8 cellular contexts compared by ENCODE assay signal in the genomic region with DNA sequence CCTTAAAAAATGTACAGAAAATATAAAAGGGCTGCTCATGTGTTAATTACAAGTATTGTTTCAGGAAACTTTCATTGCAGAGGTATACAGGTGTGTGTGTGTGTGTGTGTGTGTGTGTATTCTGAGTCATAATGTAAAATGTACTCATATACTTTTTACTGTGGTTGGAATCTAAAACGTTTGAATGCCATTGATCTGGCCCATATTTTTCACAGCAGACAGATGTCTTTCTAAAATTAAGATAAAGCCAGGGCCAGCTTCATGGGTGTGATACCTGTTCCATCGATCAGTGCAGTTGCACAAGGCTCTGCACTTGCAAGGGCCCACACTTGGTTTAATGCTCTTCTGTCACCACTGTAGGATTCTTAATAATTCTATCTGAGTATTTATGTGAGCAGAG.
DNase-seq lines count a peak whose midpoint lies in the region; ATAC-seq, FAIRE-seq and TF ChIP-seq lines count a peak whose summit lies in the region.

No MANE protein-coding gene starts in this region.

- peaks cover 0 to 2% of the 10 kb centered on the region in 2 donors for H3K27me3 Mint-ChIP-seq in CD4-positive, alpha-beta memory T cell
- H3K27me3 Mint-ChIP-seq in glutamatergic neuron (ENCODE audit: unreplicated experiment) (no peaks in the 10 kb centered on the region), Caco-2 (ENCODE audit: insufficient read depth, unreplicated experiment) (no peaks in the 10 kb centered on the region)

- intact Hi-C loops in CD4-positive, alpha-beta memory T cell (cut with micrococcal nuclease), result loop anchor here (10.0 kb wide), 1 partner anchor 62 kb away; no protein-coding TSS in a partner anchor
- intact Hi-C loops in body of pancreas (cut with DNase I) (no loop called here), Caco-2 (cut with micrococcal nuclease; ENCODE audit: unreplicated experiment) (no loop called here)

- DNase-seq in CD4-positive, alpha-beta memory T cell, result no peak
- no peak for DNase-seq in glutamatergic neuron
- DNase-seq in body of pancreas, result no peak
- no peak for DNase-seq in frontal cortex (ENCODE audit: low spot score in 2 of 2)
- DNase-seq in Caco-2, result no peak
- no peak for DNase-seq in cerebellum (ENCODE audit: low spot score)

- H3K27me3 ChIP-seq in CD4-positive, alpha-beta memory T cell (ENCODE audit: insufficient read depth, low read length), result no peaks in the 10 kb centered on the region
- H3K27me3 ChIP-seq in body of pancreas (no peaks in the 10 kb centered on the region), Caco-2 (replicated peaks; ENCODE audit: control insufficient read depth, insufficient read depth, low read length) (no peaks in the 10 kb centered on the region)

- H3K4me1 ChIP-seq in CD4-positive, alpha-beta memory T cell (ENCODE audit: insufficient read depth, low read length), result peaks cover 21% of the 10 kb centered on the region
- H3K4me1 ChIP-seq in body of pancreas (peaks cover 3% of the 10 kb centered on the region), Caco-2 (0 out of 2 replicates have a peak, but pooled peaks cover 8% of the 10 kb centered on the region)

- H3K27ac Mint-ChIP-seq in CD4-positive, alpha-beta memory T cell, result peak overlapping the region in 5 of 7 donors; percentile 61 to 87 (median 70)
- H3K27ac Mint-ChIP-seq in glutamatergic neuron (ENCODE audit: unreplicated experiment) (peak overlapping the region; percentile 24), Caco-2 (ENCODE audit: unreplicated experiment) (no peak overlapping the region)

- no peaks in the 10 kb centered on the region for H3K36me3 Mint-ChIP-seq in CD4-positive, alpha-beta memory T cell
- no peaks in the 10 kb centered on the region for H3K36me3 Mint-ChIP-seq in glutamatergic neuron (ENCODE audit: unreplicated experiment)
- no peaks in the 10 kb centered on the region for H3K36me3 Mint-ChIP-seq in Caco-2 (ENCODE audit: insufficient read depth, unreplicated experiment)

- ATAC-seq in GM21447 (IDR thresholded peaks at IDR 0.05; ENCODE audit: unreplicated experiment) (peak; percentile 18), HG03469 (IDR thresholded peaks at IDR 0.05; ENCODE audit: unreplicated experiment) (peak; percentile 16), body of pancreas (no peak)

- POLR2A ChIA-PET in CD4-positive, alpha-beta memory T cell (lab: Charles Lee; ENCODE audit: partially characterized antibody), result interaction anchor here (1.0 to 1.4 kb wide), 3 partner anchors 13 to 23 kb away, joined by 3 read pairs; no protein-coding TSS in a partner anchor
- POLR2A ChIA-PET in Caco-2 (lab: Charles Lee), result no interaction called here

- TF ChIP-seq CTCF in glutamatergic neuron (IDR thresholded peaks at IDR 0.05; ENCODE audit: partially characterized antibody, unreplicated experiment) (no peak), body of pancreas (IDR thresholded peaks at IDR 0.05) (no peak), Caco-2 (IDR thresholded peaks at IDR 0.05; ENCODE audit: insufficient read depth in 1 of 2, low read depth in 1 of 2, low read length in 1 of 2, severe bottlenecking in 1 of 2, unreplicated experiment in 1 of 2) (no peak)

- CTCF ChIA-PET in CD4-positive, alpha-beta memory T cell (lab: Charles Lee; ENCODE audit: partially characterized antibody), result interaction anchor here (1.1 to 1.6 kb wide), 2 partner anchors 19 to 36 kb away, joined by 3 to 5 read pairs; no protein-coding TSS in a partner anchor
- CTCF ChIA-PET in Caco-2 (lab: Charles Lee), result no interaction called here

- H3K9me3 ChIP-seq in CD4-positive, alpha-beta memory T cell (ENCODE audit: control insufficient read depth in 1 of 2, low read length in 2 of 2), result no peaks in the 10 kb centered on the region
- H3K9me3 ChIP-seq in body of pancreas (no peaks in the 10 kb centered on the region), Caco-2 (no peaks in the 10 kb centered on the region)

- 25 to 36% methylated on average over 2 of the region's 2 CpGs for WGBS in body of pancreas, 2 donors

- H3K4me1 Mint-ChIP-seq in CD4-positive, alpha-beta memory T cell, result peaks cover 20 to 32% (median 21%) of the 10 kb centered on the region in 4 donors
- peaks cover 13% of the 10 kb centered on the region for H3K4me1 Mint-ChIP-seq in glutamatergic neuron (ENCODE audit: low read depth, unreplicated experiment)
- H3K4me1 Mint-ChIP-seq in Caco-2 (ENCODE audit: low read depth, unreplicated experiment), result peaks cover 6% of the 10 kb centered on the region

- no peak overlapping the region for H3K4me3 ChIP-seq in CD4-positive, alpha-beta memory T cell (ENCODE audit: low read length in 2 of 2)
- no peak overlapping the region for H3K4me3 ChIP-seq in body of pancreas
- H3K4me3 ChIP-seq in Caco-2 (ENCODE audit: low read depth, low read length), result no peak overlapping the region

- BruUV-seq in Caco-2 (replicated peaks; lab: Mats Ljungman, UMichigan), result no TSS peak

- no peak for TF ChIP-seq POLR2A in body of pancreas (IDR thresholded peaks at IDR 0.05)

- H3K9me3 Mint-ChIP-seq in CD4-positive, alpha-beta memory T cell, result peaks cover 0 to 1% (median 0%) of the 10 kb centered on the region in 8 donors
- H3K9me3 Mint-ChIP-seq in glutamatergic neuron (ENCODE audit: unreplicated experiment) (peaks cover 2% of the 10 kb centered on the region), Caco-2 (ENCODE audit: unreplicated experiment) (peaks cover 8% of the 10 kb centered on the region)

- no peak for FAIRE-seq in frontal cortex (lab: Jason Lieb, UNC)

- H3K36me3 ChIP-seq in CD4-positive, alpha-beta memory T cell (ENCODE audit: insufficient read depth, low read length), result no peaks in the 10 kb centered on the region
- H3K36me3 ChIP-seq in body of pancreas (replicated peaks in 1 of 2; ENCODE audit: insufficient read depth in 1 of 2, low read depth in 2 of 2) (no peaks in the 10 kb centered on the region), Caco-2 (ENCODE audit: control insufficient read depth, insufficient read depth, low read length) (no peaks in the 10 kb centered on the region)

- H3K27ac ChIP-seq in CD4-positive, alpha-beta memory T cell (ENCODE audit: low read depth, low read length), result no peak overlapping the region
- no peak overlapping the region for H3K27ac ChIP-seq in body of pancreas

- H3K4me3 Mint-ChIP-seq in CD4-positive, alpha-beta memory T cell, result peak overlapping the region in 5 of 8 donors; percentile 46 to 80 (median 57)
- no peak overlapping the region for H3K4me3 Mint-ChIP-seq in glutamatergic neuron (ENCODE audit: unreplicated experiment)
- no peak overlapping the region for H3K4me3 Mint-ChIP-seq in Caco-2 (ENCODE audit: unreplicated experiment)

Comparison
In these comparisons a context has a peak if more than half of its experiments do, and no peak if none do; other contexts are left out.
1. H3K4me3 Mint-ChIP-seq: peak in CD4-positive, alpha-beta memory T cell (5 of 8); none in glutamatergic neuron (single experiment) and Caco-2 (single experiment).